8 cellular contexts compared by ENCODE assay signal in the genomic region with DNA sequence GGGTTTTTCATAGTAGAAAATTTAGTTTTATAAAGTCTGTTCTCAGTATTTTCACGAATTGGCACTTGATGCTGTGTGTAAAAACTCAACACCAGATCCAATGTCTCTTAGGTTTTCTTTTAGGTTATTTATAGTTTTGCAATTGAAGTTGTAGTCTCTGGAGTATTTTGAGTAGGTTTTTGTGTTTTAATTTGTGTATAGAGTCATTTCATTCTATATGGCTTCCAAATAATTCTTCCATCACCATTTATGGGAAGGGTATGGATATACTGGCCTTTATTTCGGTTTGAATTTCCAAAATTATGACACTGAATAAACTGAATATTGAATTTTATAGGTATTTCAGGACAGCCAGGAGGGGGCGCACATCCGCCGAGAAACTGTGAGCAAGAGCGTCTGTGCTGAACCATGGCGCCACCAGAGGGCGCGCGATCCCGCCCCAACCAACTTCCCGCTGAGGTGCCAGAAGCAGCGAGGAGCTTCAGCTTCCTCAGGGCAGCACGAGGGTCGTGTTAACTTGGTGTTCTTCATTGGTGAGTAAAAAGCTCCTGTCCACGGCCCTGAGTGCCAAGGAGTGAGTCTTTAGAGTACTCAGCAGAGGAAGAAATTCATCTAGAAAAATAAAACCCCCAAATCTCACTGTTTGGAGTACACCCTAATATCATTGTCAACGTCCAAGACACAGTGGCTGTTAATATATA.
A peak's percentile ranks its signal among the peaks of the same experiment; 100 is the strongest.
DNase-seq lines count a peak whose midpoint lies in the region; FAIRE-seq and TF ChIP-seq lines count a peak whose summit lies in the region.
"Not testable (repeated sequence)": the region's sequence is repeated elsewhere in the genome, so short reads cannot be mapped to it uniquely, and the experiment has no call there.

No MANE protein-coding gene starts in this region.

- H4K20me1 ChIP-seq in endothelial cell of umbilical vein (replicated peaks; ENCODE audit: control insufficient read depth, extremely low read depth, insufficient read depth, low read length): not testable (repeated sequence)

- not testable (repeated sequence) for H3K36me3 ChIP-seq in CD8-positive, alpha-beta memory T cell (ENCODE audit: insufficient read depth, low read length); endothelial cell of umbilical vein (ENCODE audit: control insufficient read depth in 2 of 2, extremely low read depth in 1 of 2, insufficient read depth in 2 of 2, low read length in 2 of 2)

- not testable (repeated sequence) for TF ChIP-seq POLR2A in endothelial cell of umbilical vein (IDR thresholded peaks at IDR 0.05; ENCODE audit: low read depth, low read length)

- not testable (repeated sequence) for H3K4me2 ChIP-seq in endothelial cell of umbilical vein (ENCODE audit: insufficient read depth, low read length)

- peak; percentile 54 to 82 (median 74) for DNase-seq in CD8-positive, alpha-beta memory T cell
- peak; percentile 37 for DNase-seq in Jurkat, Clone E6-1 (ENCODE audit: low read depth, low spot score)
- DNase-seq in activated gamma-delta T cell treated with anti-CD3 and anti-CD28 coated beads, Interleukin-2, amount 50 U/mL, for 16 hours (ENCODE audit: low read depth): peak; percentile 50
- peak; percentile 54 for DNase-seq in endothelial cell of umbilical vein (ENCODE audit: low read depth, low spot score)
- peak; percentile 63 for DNase-seq in left kidney (ENCODE audit: low read depth, low spot score)
- DNase-seq in retina: peak; percentile 28
- DNase-seq in stimulated activated CD8-positive, alpha-beta memory T cell treated with anti-CD3 and anti-CD28 coated beads, Interleukin-4, amount 100 ng/mL, for 48 hours: peak; percentile 79

- not testable (repeated sequence) for H3K27me3 ChIP-seq in CD8-positive, alpha-beta memory T cell (ENCODE audit: insufficient read depth, low read length, poor library complexity, severe bottlenecking); endothelial cell of umbilical vein (ENCODE audit: control insufficient read depth in 2 of 2, insufficient read depth in 2 of 2, low read length in 2 of 2)

- not testable (repeated sequence) for H3K36me3 Mint-ChIP-seq in CD8-positive, alpha-beta memory T cell

- H3K4me3 Mint-ChIP-seq in CD8-positive, alpha-beta memory T cell: not testable (repeated sequence)

- peak; percentile 31 for TF ChIP-seq CTCF in WI38 (IDR thresholded peaks at IDR 0.05; ENCODE audit: low read depth, low read length)
- peak; percentile 34 to 37 for TF ChIP-seq CTCF in endothelial cell of umbilical vein (IDR thresholded peaks at IDR 0.05; ENCODE audit: extremely low read depth in 1 of 2, insufficient read depth in 1 of 2, low read depth in 1 of 2, low read length in 2 of 2)

- not testable (repeated sequence) for H3K9me1 ChIP-seq in endothelial cell of umbilical vein (replicated peaks; ENCODE audit: control insufficient read depth, extremely low read depth, insufficient read depth, low read length)

- H3K27ac Mint-ChIP-seq in CD8-positive, alpha-beta memory T cell: peak overlapping the region in 2 of 8 donors; percentile 15 to 52

- not testable (repeated sequence) for H3K9me3 ChIP-seq in CD8-positive, alpha-beta memory T cell (ENCODE audit: low read length); endothelial cell of umbilical vein (replicated peaks; ENCODE audit: control insufficient read depth, insufficient read depth, low read length)

- POLR2A ChIA-PET in CD8-positive, alpha-beta memory T cell (lab: Charles Lee); endothelial cell of umbilical vein (lab: Charles Lee): not testable (repeated sequence)

- H3K4me1 ChIP-seq in CD8-positive, alpha-beta memory T cell (ENCODE audit: insufficient read depth, low read length); endothelial cell of umbilical vein (ENCODE audit: control insufficient read depth, extremely low read depth, insufficient read depth, low read length): not testable (repeated sequence)

- intact Hi-C loops in endothelial cell of umbilical vein (cut with micrococcal nuclease): not testable (repeated sequence)

- not testable (repeated sequence) for H3K9me3 Mint-ChIP-seq in CD8-positive, alpha-beta memory T cell

- H2AFZ ChIP-seq in endothelial cell of umbilical vein (ENCODE audit: low read depth, low read length): not testable (repeated sequence)

- H3K4me1 Mint-ChIP-seq in CD8-positive, alpha-beta memory T cell: not testable (repeated sequence)

- not testable (repeated sequence) for H3K4me3 ChIP-seq in CD8-positive, alpha-beta memory T cell (ENCODE audit: low read length); Jurkat, Clone E6-1 (ENCODE audit: low read length); WI38 (ENCODE audit: low read depth, low read length); endothelial cell of umbilical vein (replicated peaks in 1 of 3; ENCODE audit: insufficient read depth in 1 of 3, low read depth in 1 of 3, low read length in 3 of 3)

- dilution Hi-C loops in endothelial cell of umbilical vein (cut with MboI; ENCODE audit: extremely low pct_ligation_motif_present, low sequenced_read_pairs): not testable (repeated sequence)

- not testable (repeated sequence) for H3K9ac ChIP-seq in endothelial cell of umbilical vein (replicated peaks; ENCODE audit: extremely low read depth, insufficient read depth, low read length)

- peaks cover 4 to 13% of the 10 kb centered on the region in 2 donors for H3K27me3 Mint-ChIP-seq in CD8-positive, alpha-beta memory T cell

- FAIRE-seq in endothelial cell of umbilical vein (lab: Jason Lieb, UNC): not testable (repeated sequence)

- not testable (repeated sequence) for H3K27ac ChIP-seq in CD8-positive, alpha-beta memory T cell (ENCODE audit: low read depth, low read length); endothelial cell of umbilical vein (ENCODE audit: insufficient read depth, low read depth, low read length)

- BruUV-seq in endothelial cell of umbilical vein (replicated peaks; lab: Mats Ljungman, UMichigan): not testable (repeated sequence)

- H3K79me2 ChIP-seq in endothelial cell of umbilical vein (ENCODE audit: control insufficient read depth, insufficient read depth, low read length): not testable (repeated sequence)

- CTCF ChIA-PET in CD8-positive, alpha-beta memory T cell (lab: Charles Lee); endothelial cell of umbilical vein (lab: Charles Lee): not testable (repeated sequence)

Comparison
In these comparisons a context has a peak if more than half of its experiments do, and no peak if none do; other contexts are left out.
1. DNase-seq: peak in every context shown above with its lines; median percentile 79 in stimulated activated CD8-positive, alpha-beta memory T cell treated with anti-CD3 and anti-CD28 coated beads, Interleukin-4, amount 100 ng/mL, for 48 hours; 74 in CD8-positive, alpha-beta memory T cell; 63 in left kidney; 54 in endothelial cell of umbilical vein; 50 in activated gamma-delta T cell treated with anti-CD3 and anti-CD28 coated beads, Interleukin-2, amount 50 U/mL, for 16 hours; 37 in Jurkat, Clone E6-1; 28 in retina.